In genomic region chr3:58627941-58628340, GRCh38 we compare ENCODE assay signal across 25 cellular contexts. TPM values are rescaled to one million over a fixed set of nuclear protein-coding genes. Genes with fewer than 3 reads are reported as not detected.
DNase-seq lines count a peak whose midpoint lies in the region; ATAC-seq and TF ChIP-seq lines count a peak whose summit lies in the region.
"Had no signal": no experiment of that assay in that cellular context is flagged by ENCODE, and none has a peak within 500 bp of the region (broad histone marks: within the 10 kb centered on the region; RNA-seq: fewer than 3 reads in every experiment).

No MANE protein-coding gene starts in this region.

- no peak for TF ChIP-seq CTCF in AG04450 (IDR thresholded peaks at IDR 0.05; ENCODE audit: low read depth, low read length)
- no peak for TF ChIP-seq CTCF in VCaP (conservative IDR thresholded peaks at IDR 0.05)
- TF ChIP-seq CTCF in gastrocnemius medialis (IDR thresholded peaks at IDR 0.05 in 4 of 5, conservative IDR thresholded peaks at IDR 0.05 in 1 of 5) = no peak

- H3K4me3 ChIP-seq in AG04450 (ENCODE audit: low read depth, low read length) (no peak overlapping the region), gastrocnemius medialis (no peak overlapping the region)
- H3K4me3 ChIP-seq: skin epidermis had no signal

- no peaks in the 10 kb centered on the region for H3K36me3 ChIP-seq in gastrocnemius medialis

- H3K27ac ChIP-seq in AG04450 (ENCODE audit: low read depth, low read length) (peak overlapping the region; percentile 79), VCaP (peak overlapping the region; percentile 92), gastrocnemius medialis (peak overlapping the region in 3 of 4 donors; percentile 45 to 57 (median 52))

- peaks cover 26 to 33% of the 10 kb centered on the region in 2 donors for H3K4me1 ChIP-seq in gastrocnemius medialis

- CTCF ChIA-PET in AG04450 (lab: Charles Lee) = interaction anchor here (0.7 to 10.3 kb wide), 4 partner anchors 11 to 59 kb away, joined by 3 to 322 read pairs (median 32); no protein-coding TSS in a partner anchor

- H3K27me3 ChIP-seq in AG04450 (ENCODE audit: control insufficient read depth, insufficient read depth, low read length) (no peaks in the 10 kb centered on the region), gastrocnemius medialis (no peaks in the 10 kb centered on the region)
- H3K27me3 ChIP-seq: MG63 had no signal

- POLR2A ChIA-PET in AG04450 (lab: Yijun Ruan, JAX) = interaction anchor here (0.5 to 1.8 kb wide), 2 partner anchors 67 to 260 kb away, joined by 3 to 4 read pairs; no protein-coding TSS in a partner anchor

- in situ Hi-C loops in gastrocnemius medialis (cut with MboI; ENCODE audit: low sequenced_read_pairs in 4 of 4) = loop anchor here in 3 of 4 donors (5.0 to 25.0 kb wide), 3 partner anchors 56 to 1234 kb away; no protein-coding TSS in a partner anchor

- DNase-seq in AG04450 (ENCODE audit: low read depth, low spot score) = no peak
- DNase-seq in kidney tubule cell (ENCODE audit: low spot score) = peak; percentile 51
- no peak for DNase-seq in gastrocnemius medialis
- DNase-seq in inferior parietal cortex (ENCODE audit: extremely low spot score) = no peak
- no peak for DNase-seq in occipital lobe (lab: John Stamatoyannopoulos, UW)
- DNase-seq in stimulated activated CD4-positive, alpha-beta T cell treated with anti-CD3 and anti-CD28 coated beads, Interleukin-12 subunit alpha, Interleukin-12 subunit beta, amount 100 ng/mL, for 4 hours = no peak
- DNase-seq: activated CD8-positive, alpha-beta memory T cell treated with anti-CD3 and anti-CD28 coated beads for 24 hours; activated naive CD8-positive, alpha-beta T cell treated with anti-CD3 and anti-CD28 coated beads, Interleukin-2, amount 10 ng/mL, durations not matched to agents 7 days and 5 days; CD4-positive, alpha-beta memory T cell; DMS53; NCI-H1436 treated with DMSO at 0.1 percent for 48 hours; NCI-H774; stimulated activated CD4-positive, alpha-beta T cell treated with anti-CD3 and anti-CD28 coated beads, Interleukin-4, amount 100 ng/mL, for 24 hours; T-helper 9 cell had no signal

- H3K9me3 ChIP-seq in AG04450 (ENCODE audit: control insufficient read depth, insufficient read depth, low read length) = no peaks in the 10 kb centered on the region
- H3K9me3 ChIP-seq in gastrocnemius medialis = no peaks in the 10 kb centered on the region
- H3K9me3 ChIP-seq: MG63 had no signal

- no peak for TF ChIP-seq POLR2A in gastrocnemius medialis (IDR thresholded peaks at IDR 0.05)

- no peak for ATAC-seq in gastrocnemius medialis
- no peak for ATAC-seq in GM19463 (IDR thresholded peaks at IDR 0.05; ENCODE audit: unreplicated experiment)
- ATAC-seq: activated CD4-positive, CD25-positive, alpha-beta regulatory T cell treated with anti-CD3 and anti-CD28 coated beads, Interleukin-2, amount 50 U/mL, for 24 hours; HCT116 had no signal

- intact Hi-C loops in gastrocnemius medialis (cut with DNase I; ENCODE audit: low total_unique reads) = loop anchor here (5.0 kb wide), 1 partner anchor 41 kb away; no protein-coding TSS in a partner anchor

RNA-seq across cellular contexts. Expression of gene FAM3D, which starts 38.6 kb away (rescaled TPM):
- not detected in 2 replicates for polyA plus RNA-seq in AG04450 (2011; rRNA removed)
- polyA minus RNA-seq in AG04450 (2011; rRNA and poly(A)+ RNA removed) = not detected in 2 replicates
- total RNA-seq in gastrocnemius medialis = under 1 TPM in 1 of 4 donors, not detected in 3; 0.83 TPM
- not detected for total RNA-seq in occipital lobe
- total RNA-seq: activated naive CD8-positive, alpha-beta T cell treated with anti-CD3 and anti-CD28 coated beads, Interleukin-2, amount 10 ng/mL, durations not matched to agents 7 days and 5 days; activated T-helper 1 cell treated with anti-CD3 and anti-CD28 coated beads, Interleukin-12 subunit alpha, Interleukin-12 subunit beta, Interleukin-2, Interleukin-4 antibody, amounts not matched to agents 30 ng/mL and 10 ng/mL and 1 ng/mL, durations not matched to agents 14 hours and 24 hours and 36 hours; CD4-positive, alpha-beta memory T cell; liver; myocyte; osteoblast had no signal
- polyA plus RNA-seq: CD4-positive, alpha-beta memory T cell; IgD-negative memory B cell had no signal

RNA-seq across cellular contexts. Expression of gene FAM107A, which starts 50.8 kb away (rescaled TPM):
- polyA plus RNA-seq in AG04450 (2011; rRNA removed) = 0.02 TPM in 1 of 2 replicates, not detected in the other
- not detected in 2 replicates for polyA minus RNA-seq in AG04450 (2011; rRNA and poly(A)+ RNA removed)
- total RNA-seq in gastrocnemius medialis (10 to 100 TPM; 21.1 to 28.5 (median 27.6) TPM), occipital lobe (24.8 TPM)
- total RNA-seq: activated naive CD8-positive, alpha-beta T cell treated with anti-CD3 and anti-CD28 coated beads, Interleukin-2, amount 10 ng/mL, durations not matched to agents 7 days and 5 days; activated T-helper 1 cell treated with anti-CD3 and anti-CD28 coated beads, Interleukin-12 subunit alpha, Interleukin-12 subunit beta, Interleukin-2, Interleukin-4 antibody, amounts not matched to agents 30 ng/mL and 10 ng/mL and 1 ng/mL, durations not matched to agents 14 hours and 24 hours and 36 hours; CD4-positive, alpha-beta memory T cell; myocyte; osteoblast had no signal
- polyA plus RNA-seq: CD4-positive, alpha-beta memory T cell; IgD-negative memory B cell had no signal
